Comparison of ENCODE assay signal across 26 cellular contexts in genomic region chr5:43804723-43805122, GRCh38.
"Had no signal": no experiment of that assay in that cellular context is flagged by ENCODE, and none has a peak within 500 bp of the region (broad histone marks: within the 10 kb centered on the region; RNA-seq: fewer than 3 reads in every experiment).

No MANE protein-coding gene starts in this region.

- H3K9me3 ChIP-seq: neutrophil, ovary, prostate gland, right atrium auricular region, right lobe of liver, sigmoid colon, stomach, thoracic aorta, thyroid gland, tibial nerve, upper lobe of left lung, vagina had no signal

- FAIRE-seq: small intestine, urothelium cell line had no signal

- DNase-seq: naive thymus-derived CD8-positive, alpha-beta T cell; nephron progenitor cell; nucleus accumbens; ovary; retina; right lobe of liver; sigmoid colon; small intestine; stimulated activated CD4-positive, alpha-beta T cell treated with anti-CD3 and anti-CD28 coated beads, Interleukin-15, amount 100 ng/mL, for 24 hours; stimulated activated CD4-positive, alpha-beta T cell treated with anti-CD3 and anti-CD28 coated beads, Interleukin-2, amount 100 ng/mL, for 24 hours; stimulated activated CD4-positive, alpha-beta T cell treated with anti-CD3 and anti-CD28 coated beads, Interleukin-2, amount 100 ng/mL, for 48 hours; stimulated activated CD4-positive, alpha-beta T cell treated with anti-CD3 and anti-CD28 coated beads, Interleukin-4, amount 100 ng/mL, for 24 hours; stimulated activated naive B cell treated with anti-CD40 and anti-IgM and Interleukin-4, amounts not matched to agents 10 μg/mL and 1 μg/mL and 100 μg/mL, for 72 hours; stimulated activated naive CD4-positive, alpha-beta T cell treated with Interleukin-2 at 50 U/mL for 16 hours; stomach; thyroid gland; upper lobe of left lung had no signal

- H3K27ac ChIP-seq: neutrophil, ovary, prostate gland, right atrium auricular region, right lobe of liver, sigmoid colon, stomach, thoracic aorta, thyroid gland, tibial nerve, upper lobe of left lung, vagina had no signal

- H3K36me3 ChIP-seq: neutrophil, ovary, prostate gland, right atrium auricular region, right lobe of liver, sigmoid colon, stomach, thoracic aorta, thyroid gland, tibial nerve, upper lobe of left lung, vagina had no signal

- H3K4me3 ChIP-seq: ovary, prostate gland, right atrium auricular region, right lobe of liver, sigmoid colon, stomach, thoracic aorta, thyroid gland, tibial nerve, upper lobe of left lung, vagina had no signal

- ATAC-seq: naive thymus-derived CD8-positive, alpha-beta T cell; natural killer cell treated with Interleukin-12 subunit alpha and Interleukin-12 subunit beta and Interleukin-15 and Interleukin-18, amount 100 ng/mL, for 72 hours; right lobe of liver; stimulated activated effector memory CD8-positive, alpha-beta T cell treated with anti-CD3 and anti-CD28 coated beads, Interleukin-12 subunit alpha, Interleukin-12 subunit beta, amount 100 ng/mL, for 72 hours; stimulated activated naive B cell treated with anti-CD40 and anti-IgM and Interleukin-4, amounts not matched to agents 10 μg/mL and 1 μg/mL and 100 μg/mL, for 72 hours had no signal

- H3K27me3 ChIP-seq: neutrophil, ovary, right atrium auricular region, right lobe of liver, sigmoid colon, stomach, thyroid gland, tibial nerve, upper lobe of left lung, vagina had no signal

- H3K4me1 ChIP-seq: prostate gland, right atrium auricular region, right lobe of liver, thyroid gland, tibial nerve, upper lobe of left lung, vagina had no signal
